ENCODE assay signal across 1 cellular context in the genomic region with DNA sequence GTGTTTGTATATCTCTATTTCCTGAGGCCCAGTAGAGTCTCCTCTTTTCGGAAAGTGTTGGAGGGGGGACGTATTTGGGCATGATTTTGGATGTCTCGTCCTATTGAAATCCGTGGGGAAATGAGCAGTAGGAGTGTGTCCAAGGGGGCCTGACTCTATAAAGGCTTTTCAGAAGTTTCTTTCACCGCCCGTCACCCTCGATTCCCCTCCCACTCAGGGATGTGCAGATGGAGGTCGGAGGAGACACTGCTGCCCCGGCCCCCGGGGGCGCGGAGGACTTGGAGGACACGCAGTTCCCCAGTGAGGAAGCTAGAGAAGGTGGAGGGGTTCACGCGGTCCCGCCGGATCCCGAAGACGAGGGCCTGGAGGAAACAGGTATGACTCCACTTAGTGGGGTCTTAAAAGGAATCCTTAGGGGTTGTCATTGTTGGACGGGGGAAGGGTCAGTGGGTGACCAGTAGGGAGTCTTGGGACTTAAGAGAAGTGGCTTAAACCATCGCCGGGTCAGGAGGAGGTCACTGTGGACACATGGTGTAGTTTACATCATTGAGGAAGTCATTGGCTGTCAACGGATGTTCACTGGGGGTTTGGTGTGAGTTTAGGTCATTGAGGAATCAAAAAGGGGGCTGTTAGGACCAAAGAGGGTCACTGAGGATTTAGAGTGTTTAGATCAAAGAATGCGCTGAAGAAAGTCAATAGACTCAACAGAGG.
TF ChIP-seq lines count a peak whose summit lies in the region.

No MANE protein-coding gene starts in this region.

TF ChIP-seq in HEK293, 187 proteins besides CTCF, POLR2A, EP300 and RAD21 (continued from another document and continues in another):
- TF ChIP-seq ZSCAN18 (tag by site-specific recombination; IDR thresholded peaks at IDR 0.05) (no peak), OSR2 (tag by site-specific recombination; IDR thresholded peaks at IDR 0.05) (no peak), GLIS1 (tag by site-specific recombination; IDR thresholded peaks at IDR 0.05) (0 out of 2 replicates have a peak, but pooled peaks have one; percentile 1), ZNF426 (tag by site-specific recombination; IDR thresholded peaks at IDR 0.05) (no peak), OVOL3 (tag by site-specific recombination; IDR thresholded peaks at IDR 0.05) (no peak), MEIS1 (CRISPR knock-in tag; IDR thresholded peaks at IDR 0.05; ENCODE audit: borderline replicate concordance) (no peak), ZNF621 (tag by site-specific recombination; IDR thresholded peaks at IDR 0.05) (no peak), SETDB1 (IDR thresholded peaks at IDR 0.05; ENCODE audit: insufficient read length, low read length) (no peak), ZNF549 (tag by site-specific recombination; IDR thresholded peaks at IDR 0.05) (no peak), ZNF16 (tag by site-specific recombination; IDR thresholded peaks at IDR 0.05; ENCODE audit: low read depth) (no peak), AEBP2 (tag by site-specific recombination; IDR thresholded peaks at IDR 0.05; ENCODE audit: borderline replicate concordance) (no peak), KLF10 (tag by site-specific recombination; IDR thresholded peaks at IDR 0.05) (no peak), SP7 (tag by site-specific recombination; IDR thresholded peaks at IDR 0.05) (no peak; the same call in 1 of the 2 replicates), ZBTB1 (tag by site-specific recombination; IDR thresholded peaks at IDR 0.05) (no peak), ZSCAN30 (tag by site-specific recombination; IDR thresholded peaks at IDR 0.05) (no peak), SCRT1 (tag by site-specific recombination; IDR thresholded peaks at IDR 0.05; ENCODE audit: borderline replicate concordance) (peak; percentile 24; the same call in 1 of the 2 replicates), ZNF140 (tag by site-specific recombination; IDR thresholded peaks at IDR 0.05) (no peak), ZNF791 (tag by site-specific recombination; IDR thresholded peaks at IDR 0.05) (no peak), YY2 (tag by site-specific recombination; IDR thresholded peaks at IDR 0.05) (no peak), KLF9 (tag by site-specific recombination; IDR thresholded peaks at IDR 0.05; ENCODE audit: low read depth) (peak; percentile 5; the same call in 1 of the 2 replicates), ZNF768 (tag by site-specific recombination; IDR thresholded peaks at IDR 0.05) (no peak), ZNF335 (tag by site-specific recombination; conservative IDR thresholded peaks at IDR 0.05) (peak; percentile 67), ZNF514 (tag by site-specific recombination; IDR thresholded peaks at IDR 0.05) (no peak), ZNF558 (tag by site-specific recombination; IDR thresholded peaks at IDR 0.05) (no peak), ZNF155 (tag by site-specific recombination; IDR thresholded peaks at IDR 0.05) (no peak), ZNF280C (tag by site-specific recombination; IDR thresholded peaks at IDR 0.05) (no peak), ZFP69B (tag by site-specific recombination; IDR thresholded peaks at IDR 0.05) (no peak), ZNF311 (tag by site-specific recombination; IDR thresholded peaks at IDR 0.05; ENCODE audit: borderline replicate concordance) (no peak), ZNF302 (tag by site-specific recombination; IDR thresholded peaks at IDR 0.05; ENCODE audit: low read depth) (no peak), SCRT2 (tag by site-specific recombination; IDR thresholded peaks at IDR 0.05) (peak; percentile 56), HIC1 (tag by site-specific recombination; IDR thresholded peaks at IDR 0.05) (0 out of 2 replicates have a peak, but pooled peaks have one; percentile 6), ZFP3 (tag by site-specific recombination; IDR thresholded peaks at IDR 0.05; ENCODE audit: low read depth) (no peak), TSHZ1 (tag by site-specific recombination; IDR thresholded peaks at IDR 0.05; ENCODE audit: borderline replicate concordance) (no peak), HOXC10 (CRISPR knock-in tag; IDR thresholded peaks at IDR 0.05) (no peak), ZNF174 (tag by site-specific recombination; IDR thresholded peaks at IDR 0.05) (no peak), ZNF266 (tag by site-specific recombination; IDR thresholded peaks at IDR 0.05; ENCODE audit: low read depth) (no peak)
- TF ChIP-seq, protein P1, sequence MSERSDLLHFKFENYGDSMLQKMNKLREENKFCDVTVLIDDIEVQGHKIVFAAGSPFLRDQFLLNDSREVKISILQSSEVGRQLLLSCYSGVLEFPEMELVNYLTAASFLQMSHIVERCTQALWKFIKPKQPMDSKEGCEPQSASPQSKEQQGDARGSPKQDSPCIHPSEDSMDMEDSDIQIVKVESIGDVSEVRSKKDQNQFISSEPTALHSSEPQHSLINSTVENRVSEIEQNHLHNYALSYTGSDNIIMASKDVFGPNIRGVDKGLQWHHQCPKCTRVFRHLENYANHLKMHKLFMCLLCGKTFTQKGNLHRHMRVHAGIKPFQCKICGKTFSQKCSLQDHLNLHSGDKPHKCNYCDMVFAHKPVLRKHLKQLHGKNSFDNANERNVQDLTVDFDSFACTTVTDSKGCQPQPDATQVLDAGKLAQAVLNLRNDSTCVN (tag by site-specific recombination; optimal IDR thresholded peaks at IDR 0.05): no peak
- TF ChIP-seq, protein P2, sequence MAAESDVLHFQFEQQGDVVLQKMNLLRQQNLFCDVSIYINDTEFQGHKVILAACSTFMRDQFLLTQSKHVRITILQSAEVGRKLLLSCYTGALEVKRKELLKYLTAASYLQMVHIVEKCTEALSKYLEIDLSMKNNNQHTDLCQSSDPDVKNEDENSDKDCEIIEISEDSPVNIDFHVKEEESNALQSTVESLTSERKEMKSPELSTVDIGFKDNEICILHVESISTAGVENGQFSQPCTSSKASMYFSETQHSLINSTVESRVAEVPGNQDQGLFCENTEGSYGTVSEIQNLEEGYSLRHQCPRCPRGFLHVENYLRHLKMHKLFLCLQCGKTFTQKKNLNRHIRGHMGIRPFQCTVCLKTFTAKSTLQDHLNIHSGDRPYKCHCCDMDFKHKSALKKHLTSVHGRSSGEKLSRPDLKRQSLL (tag by site-specific recombination; IDR thresholded peaks at IDR 0.05): no peak
- TF ChIP-seq, protein P3, sequence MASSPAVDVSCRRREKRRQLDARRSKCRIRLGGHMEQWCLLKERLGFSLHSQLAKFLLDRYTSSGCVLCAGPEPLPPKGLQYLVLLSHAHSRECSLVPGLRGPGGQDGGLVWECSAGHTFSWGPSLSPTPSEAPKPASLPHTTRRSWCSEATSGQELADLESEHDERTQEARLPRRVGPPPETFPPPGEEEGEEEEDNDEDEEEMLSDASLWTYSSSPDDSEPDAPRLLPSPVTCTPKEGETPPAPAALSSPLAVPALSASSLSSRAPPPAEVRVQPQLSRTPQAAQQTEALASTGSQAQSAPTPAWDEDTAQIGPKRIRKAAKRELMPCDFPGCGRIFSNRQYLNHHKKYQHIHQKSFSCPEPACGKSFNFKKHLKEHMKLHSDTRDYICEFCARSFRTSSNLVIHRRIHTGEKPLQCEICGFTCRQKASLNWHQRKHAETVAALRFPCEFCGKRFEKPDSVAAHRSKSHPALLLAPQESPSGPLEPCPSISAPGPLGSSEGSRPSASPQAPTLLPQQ (tag by site-specific recombination; IDR thresholded peaks at IDR 0.05): 0 out of 2 replicates have a peak, but pooled peaks have one; percentile 3
- TF ChIP-seq, protein P4, sequence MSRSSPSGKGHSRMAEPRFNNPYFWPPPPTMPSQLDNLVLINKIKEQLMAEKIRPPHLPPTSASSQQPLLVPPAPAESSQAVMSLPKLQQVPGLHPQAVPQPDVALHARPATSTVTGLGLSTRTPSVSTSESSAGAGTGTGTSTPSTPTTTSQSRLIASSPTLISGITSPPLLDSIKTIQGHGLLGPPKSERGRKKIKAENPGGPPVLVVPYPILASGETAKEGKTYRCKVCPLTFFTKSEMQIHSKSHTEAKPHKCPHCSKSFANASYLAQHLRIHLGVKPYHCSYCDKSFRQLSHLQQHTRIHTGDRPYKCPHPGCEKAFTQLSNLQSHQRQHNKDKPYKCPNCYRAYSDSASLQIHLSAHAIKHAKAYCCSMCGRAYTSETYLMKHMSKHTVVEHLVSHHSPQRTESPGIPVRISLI (tag by site-specific recombination; IDR thresholded peaks at IDR 0.05): no peak
- TF ChIP-seq, protein P5, sequence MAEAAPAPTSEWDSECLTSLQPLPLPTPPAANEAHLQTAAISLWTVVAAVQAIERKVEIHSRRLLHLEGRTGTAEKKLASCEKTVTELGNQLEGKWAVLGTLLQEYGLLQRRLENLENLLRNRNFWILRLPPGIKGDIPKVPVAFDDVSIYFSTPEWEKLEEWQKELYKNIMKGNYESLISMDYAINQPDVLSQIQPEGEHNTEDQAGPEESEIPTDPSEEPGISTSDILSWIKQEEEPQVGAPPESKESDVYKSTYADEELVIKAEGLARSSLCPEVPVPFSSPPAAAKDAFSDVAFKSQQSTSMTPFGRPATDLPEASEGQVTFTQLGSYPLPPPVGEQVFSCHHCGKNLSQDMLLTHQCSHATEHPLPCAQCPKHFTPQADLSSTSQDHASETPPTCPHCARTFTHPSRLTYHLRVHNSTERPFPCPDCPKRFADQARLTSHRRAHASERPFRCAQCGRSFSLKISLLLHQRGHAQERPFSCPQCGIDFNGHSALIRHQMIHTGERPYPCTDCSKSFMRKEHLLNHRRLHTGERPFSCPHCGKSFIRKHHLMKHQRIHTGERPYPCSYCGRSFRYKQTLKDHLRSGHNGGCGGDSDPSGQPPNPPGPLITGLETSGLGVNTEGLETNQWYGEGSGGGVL (tag by site-specific recombination; IDR thresholded peaks at IDR 0.05): no peak; the same call in 1 of the 2 replicates
